In the genomic region with DNA sequence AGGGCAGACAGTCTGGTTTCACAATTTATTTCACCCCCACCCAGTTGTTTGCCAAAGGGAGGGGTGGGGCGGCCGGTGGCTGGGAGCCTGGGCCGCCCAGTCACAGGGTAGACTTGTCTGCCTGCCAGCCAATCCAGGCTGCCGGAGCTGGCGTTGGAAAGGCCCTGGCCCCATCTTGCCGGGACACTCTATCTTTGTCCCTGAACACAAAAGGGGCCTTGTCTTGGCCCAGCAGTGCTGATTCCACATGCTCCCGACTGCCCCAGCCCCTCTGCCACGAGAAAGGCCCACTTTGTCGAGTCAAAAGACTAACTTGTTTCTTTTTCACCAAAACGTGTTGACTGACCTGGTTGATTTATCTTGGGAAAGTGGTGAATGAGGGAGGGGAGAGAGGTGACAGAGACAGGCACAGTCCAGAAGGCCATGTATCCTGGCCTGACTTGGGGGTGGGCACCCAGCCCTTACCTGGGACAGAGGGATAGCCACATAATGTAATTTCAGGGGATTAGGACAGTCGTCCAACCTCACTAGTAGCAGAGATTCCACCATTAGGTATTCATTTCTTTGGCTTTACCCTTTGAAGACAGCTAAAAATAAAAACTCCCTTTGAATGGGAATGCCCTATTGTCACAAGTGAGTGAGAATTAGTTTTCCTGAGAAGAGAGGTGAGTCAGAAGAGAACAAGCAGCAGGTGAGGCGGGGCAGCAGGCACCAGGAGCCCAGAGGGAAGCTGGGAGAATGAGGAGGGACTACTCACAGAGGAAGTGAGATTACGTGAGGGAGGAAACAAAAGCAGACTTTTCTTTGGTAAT, we compare ENCODE assay signal across 1 cellular context.
TF ChIP-seq lines count a peak whose summit lies in the region.

No MANE protein-coding gene starts in this region.

TF ChIP-seq in HepG2, 621 proteins besides CTCF, POLR2A, EP300 and RAD21 (continued from another document and continues in another):
- TF ChIP-seq PHB2 (IDR thresholded peaks at IDR 0.05; ENCODE audit: partially characterized antibody) = no peak
- TF ChIP-seq ZNF605 (CRISPR knock-in tag; IDR thresholded peaks at IDR 0.05) = peak; percentile 49; the same call in 1 of the 2 replicates
- no peak for TF ChIP-seq RARG (CRISPR knock-in tag; IDR thresholded peaks at IDR 0.05; ENCODE audit: low read depth)
- TF ChIP-seq, protein P1, sequence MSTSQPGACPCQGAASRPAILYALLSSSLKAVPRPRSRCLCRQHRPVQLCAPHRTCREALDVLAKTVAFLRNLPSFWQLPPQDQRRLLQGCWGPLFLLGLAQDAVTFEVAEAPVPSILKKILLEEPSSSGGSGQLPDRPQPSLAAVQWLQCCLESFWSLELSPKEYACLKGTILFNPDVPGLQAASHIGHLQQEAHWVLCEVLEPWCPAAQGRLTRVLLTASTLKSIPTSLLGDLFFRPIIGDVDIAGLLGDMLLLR (CRISPR knock-in tag; IDR thresholded peaks at IDR 0.05) = no peak
- peak; percentile 62; the same call in 1 of the 2 replicates for TF ChIP-seq ZNF792 (CRISPR knock-in tag; IDR thresholded peaks at IDR 0.05)
- no peak for TF ChIP-seq ZC3H4 (CRISPR knock-in tag; IDR thresholded peaks at IDR 0.05; ENCODE audit: borderline replicate concordance)
- TF ChIP-seq ZNF496 (CRISPR knock-in tag; IDR thresholded peaks at IDR 0.05; ENCODE audit: insufficient replicate concordance) = no peak
- TF ChIP-seq SIN3A (IDR thresholded peaks at IDR 0.05; ENCODE audit: borderline replicate concordance, low read depth, low read length) = 0 out of 2 replicates have a peak, but pooled peaks have one; percentile 50
- no peak for TF ChIP-seq ZNF446 (CRISPR knock-in tag; IDR thresholded peaks at IDR 0.05)
- no peak for TF ChIP-seq TCF7L2 (IDR thresholded peaks at IDR 0.05; ENCODE audit: low read depth, low read length)
- TF ChIP-seq ZSCAN22 (CRISPR knock-in tag; IDR thresholded peaks at IDR 0.05) = no peak
- peak; percentile 55; the same call in 1 of the 2 replicates for TF ChIP-seq RBFOX2 (IDR thresholded peaks at IDR 0.05; ENCODE audit: low read depth, low read length)
- TF ChIP-seq RCOR2 (CRISPR knock-in tag; IDR thresholded peaks at IDR 0.05) = no peak
- TF ChIP-seq ZSCAN9 (CRISPR knock-in tag; IDR thresholded peaks at IDR 0.05; ENCODE audit: borderline replicate concordance) = no peak
- no peak for TF ChIP-seq PAF1 (CRISPR knock-in tag; IDR thresholded peaks at IDR 0.05)
- no peak for TF ChIP-seq ZNF570 (CRISPR knock-in tag; IDR thresholded peaks at IDR 0.05; ENCODE audit: borderline replicate concordance)
- no peak for TF ChIP-seq ZFYVE20 (CRISPR knock-in tag; IDR thresholded peaks at IDR 0.05; ENCODE audit: borderline replicate concordance, low read depth)
- TF ChIP-seq HNF4A (CRISPR knock-in tag; IDR thresholded peaks at IDR 0.05) = peak; percentile 70
- TF ChIP-seq MIER3 (CRISPR knock-in tag; IDR thresholded peaks at IDR 0.05; ENCODE audit: borderline replicate concordance) = no peak
- no peak for TF ChIP-seq IKZF1 (IDR thresholded peaks at IDR 0.05)
- peak; percentile 87; the same call in 1 of the 2 replicates for TF ChIP-seq HDAC2 (CRISPR knock-in tag; IDR thresholded peaks at IDR 0.05)
- TF ChIP-seq, protein P2, sequence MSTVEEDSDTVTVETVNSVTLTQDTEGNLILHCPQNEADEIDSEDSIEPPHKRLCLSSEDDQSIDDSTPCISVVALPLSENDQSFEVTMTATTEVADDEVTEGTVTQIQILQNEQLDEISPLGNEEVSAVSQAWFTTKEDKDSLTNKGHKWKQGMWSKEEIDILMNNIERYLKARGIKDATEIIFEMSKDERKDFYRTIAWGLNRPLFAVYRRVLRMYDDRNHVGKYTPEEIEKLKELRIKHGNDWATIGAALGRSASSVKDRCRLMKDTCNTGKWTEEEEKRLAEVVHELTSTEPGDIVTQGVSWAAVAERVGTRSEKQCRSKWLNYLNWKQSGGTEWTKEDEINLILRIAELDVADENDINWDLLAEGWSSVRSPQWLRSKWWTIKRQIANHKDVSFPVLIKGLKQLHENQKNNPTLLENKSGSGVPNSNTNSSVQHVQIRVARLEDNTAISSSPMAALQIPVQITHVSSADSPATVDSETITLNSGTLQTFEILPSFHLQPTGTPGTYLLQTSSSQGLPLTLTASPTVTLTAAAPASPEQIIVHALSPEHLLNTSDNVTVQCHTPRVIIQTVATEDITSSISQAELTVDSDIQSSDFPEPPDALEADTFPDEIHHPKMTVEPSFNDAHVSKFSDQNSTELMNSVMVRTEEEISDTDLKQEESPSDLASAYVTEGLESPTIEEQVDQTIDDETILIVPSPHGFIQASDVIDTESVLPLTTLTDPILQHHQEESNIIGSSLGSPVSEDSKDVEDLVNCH (CRISPR knock-in tag; IDR thresholded peaks at IDR 0.05) = no peak
- TF ChIP-seq, protein P3, sequence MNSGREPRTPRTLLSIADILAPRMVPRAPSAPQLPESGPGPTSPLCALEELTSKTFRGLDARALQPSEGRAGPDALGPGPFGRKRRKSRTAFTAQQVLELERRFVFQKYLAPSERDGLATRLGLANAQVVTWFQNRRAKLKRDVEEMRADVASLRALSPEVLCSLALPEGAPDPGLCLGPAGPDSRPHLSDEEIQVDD (CRISPR knock-in tag; IDR thresholded peaks at IDR 0.05; ENCODE audit: borderline replicate concordance) = no peak
- peak; percentile 45 for TF ChIP-seq POLR2AphosphoS5 (IDR thresholded peaks at IDR 0.05; ENCODE audit: low read depth, low read length)
- TF ChIP-seq ZNF335 (CRISPR knock-in tag; IDR thresholded peaks at IDR 0.05) = no peak; the same call in 1 of the 2 replicates
- peak; percentile 87; the same call in 1 of the 2 replicates for TF ChIP-seq ZFP1 (CRISPR knock-in tag; IDR thresholded peaks at IDR 0.05)
- no peak for TF ChIP-seq AKAP8 (CRISPR knock-in tag; IDR thresholded peaks at IDR 0.05)
- TF ChIP-seq ELF3 (CRISPR knock-in tag; IDR thresholded peaks at IDR 0.05) = peak; percentile 16; the same call in 1 of the 2 replicates
- TF ChIP-seq ZNF75D (CRISPR knock-in tag; IDR thresholded peaks at IDR 0.05; ENCODE audit: borderline replicate concordance) = no peak
- no peak for TF ChIP-seq NFKBIZ (CRISPR knock-in tag; IDR thresholded peaks at IDR 0.05)
- TF ChIP-seq ZEB1 (IDR thresholded peaks at IDR 0.05; ENCODE audit: insufficient replicate concordance, low read depth) = peak; percentile 77
- TF ChIP-seq ARNT (IDR thresholded peaks at IDR 0.05) = no peak
- TF ChIP-seq ZBTB1 (CRISPR knock-in tag; IDR thresholded peaks at IDR 0.05; ENCODE audit: borderline replicate concordance) = no peak
- TF ChIP-seq CBX2 (IDR thresholded peaks at IDR 0.05; ENCODE audit: low read depth, low read length) = no peak
- TF ChIP-seq CBX2 (CRISPR knock-in tag; IDR thresholded peaks at IDR 0.05; ENCODE audit: low read depth) = no peak
- no peak for TF ChIP-seq NKX3-1 (CRISPR knock-in tag; IDR thresholded peaks at IDR 0.05)
- peak; percentile 95 for TF ChIP-seq SKI (IDR thresholded peaks at IDR 0.05; ENCODE audit: partially characterized antibody)
- no peak for TF ChIP-seq TCF12 (IDR thresholded peaks at IDR 0.05)
- TF ChIP-seq TCF12 (CRISPR knock-in tag; IDR thresholded peaks at IDR 0.05) = no peak
- TF ChIP-seq MXD4 (CRISPR knock-in tag; IDR thresholded peaks at IDR 0.05) = peak; percentile 68
- no peak; the same call in 1 of the 2 replicates for TF ChIP-seq RELA (CRISPR knock-in tag; IDR thresholded peaks at IDR 0.05)
- peak; percentile 68; the same call in 1 of the 2 replicates for TF ChIP-seq ZNF768 (CRISPR knock-in tag; IDR thresholded peaks at IDR 0.05)
- TF ChIP-seq, protein P4, sequence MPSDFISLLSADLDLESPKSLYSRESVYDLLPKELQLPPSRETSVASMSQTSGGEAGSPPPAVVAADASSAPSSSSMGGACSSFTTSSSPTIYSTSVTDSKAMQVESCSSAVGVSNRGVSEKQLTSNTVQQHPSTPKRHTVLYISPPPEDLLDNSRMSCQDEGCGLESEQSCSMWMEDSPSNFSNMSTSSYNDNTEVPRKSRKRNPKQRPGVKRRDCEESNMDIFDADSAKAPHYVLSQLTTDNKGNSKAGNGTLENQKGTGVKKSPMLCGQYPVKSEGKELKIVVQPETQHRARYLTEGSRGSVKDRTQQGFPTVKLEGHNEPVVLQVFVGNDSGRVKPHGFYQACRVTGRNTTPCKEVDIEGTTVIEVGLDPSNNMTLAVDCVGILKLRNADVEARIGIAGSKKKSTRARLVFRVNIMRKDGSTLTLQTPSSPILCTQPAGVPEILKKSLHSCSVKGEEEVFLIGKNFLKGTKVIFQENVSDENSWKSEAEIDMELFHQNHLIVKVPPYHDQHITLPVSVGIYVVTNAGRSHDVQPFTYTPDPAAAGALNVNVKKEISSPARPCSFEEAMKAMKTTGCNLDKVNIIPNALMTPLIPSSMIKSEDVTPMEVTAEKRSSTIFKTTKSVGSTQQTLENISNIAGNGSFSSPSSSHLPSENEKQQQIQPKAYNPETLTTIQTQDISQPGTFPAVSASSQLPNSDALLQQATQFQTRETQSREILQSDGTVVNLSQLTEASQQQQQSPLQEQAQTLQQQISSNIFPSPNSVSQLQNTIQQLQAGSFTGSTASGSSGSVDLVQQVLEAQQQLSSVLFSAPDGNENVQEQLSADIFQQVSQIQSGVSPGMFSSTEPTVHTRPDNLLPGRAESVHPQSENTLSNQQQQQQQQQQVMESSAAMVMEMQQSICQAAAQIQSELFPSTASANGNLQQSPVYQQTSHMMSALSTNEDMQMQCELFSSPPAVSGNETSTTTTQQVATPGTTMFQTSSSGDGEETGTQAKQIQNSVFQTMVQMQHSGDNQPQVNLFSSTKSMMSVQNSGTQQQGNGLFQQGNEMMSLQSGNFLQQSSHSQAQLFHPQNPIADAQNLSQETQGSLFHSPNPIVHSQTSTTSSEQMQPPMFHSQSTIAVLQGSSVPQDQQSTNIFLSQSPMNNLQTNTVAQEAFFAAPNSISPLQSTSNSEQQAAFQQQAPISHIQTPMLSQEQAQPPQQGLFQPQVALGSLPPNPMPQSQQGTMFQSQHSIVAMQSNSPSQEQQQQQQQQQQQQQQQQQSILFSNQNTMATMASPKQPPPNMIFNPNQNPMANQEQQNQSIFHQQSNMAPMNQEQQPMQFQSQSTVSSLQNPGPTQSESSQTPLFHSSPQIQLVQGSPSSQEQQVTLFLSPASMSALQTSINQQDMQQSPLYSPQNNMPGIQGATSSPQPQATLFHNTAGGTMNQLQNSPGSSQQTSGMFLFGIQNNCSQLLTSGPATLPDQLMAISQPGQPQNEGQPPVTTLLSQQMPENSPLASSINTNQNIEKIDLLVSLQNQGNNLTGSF (CRISPR knock-in tag; IDR thresholded peaks at IDR 0.05) = no peak
- TF ChIP-seq, protein P5, sequence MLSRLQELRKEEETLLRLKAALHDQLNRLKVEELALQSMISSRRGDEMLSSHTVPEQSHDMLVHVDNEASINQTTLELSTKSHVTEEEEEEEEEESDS (CRISPR knock-in tag; IDR thresholded peaks at IDR 0.05; ENCODE audit: borderline replicate concordance) = no peak
- peak; percentile 79 for TF ChIP-seq XRCC5 (optimal IDR thresholded peaks at IDR 0.05; ENCODE audit: low read length)
- TF ChIP-seq, protein P6, sequence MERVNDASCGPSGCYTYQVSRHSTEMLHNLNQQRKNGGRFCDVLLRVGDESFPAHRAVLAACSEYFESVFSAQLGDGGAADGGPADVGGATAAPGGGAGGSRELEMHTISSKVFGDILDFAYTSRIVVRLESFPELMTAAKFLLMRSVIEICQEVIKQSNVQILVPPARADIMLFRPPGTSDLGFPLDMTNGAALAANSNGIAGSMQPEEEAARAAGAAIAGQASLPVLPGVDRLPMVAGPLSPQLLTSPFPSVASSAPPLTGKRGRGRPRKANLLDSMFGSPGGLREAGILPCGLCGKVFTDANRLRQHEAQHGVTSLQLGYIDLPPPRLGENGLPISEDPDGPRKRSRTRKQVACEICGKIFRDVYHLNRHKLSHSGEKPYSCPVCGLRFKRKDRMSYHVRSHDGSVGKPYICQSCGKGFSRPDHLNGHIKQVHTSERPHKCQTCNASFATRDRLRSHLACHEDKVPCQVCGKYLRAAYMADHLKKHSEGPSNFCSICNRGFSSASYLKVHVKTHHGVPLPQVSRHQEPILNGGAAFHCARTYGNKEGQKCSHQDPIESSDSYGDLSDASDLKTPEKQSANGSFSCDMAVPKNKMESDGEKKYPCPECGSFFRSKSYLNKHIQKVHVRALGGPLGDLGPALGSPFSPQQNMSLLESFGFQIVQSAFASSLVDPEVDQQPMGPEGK (CRISPR knock-in tag; IDR thresholded peaks at IDR 0.05) = peak; percentile 99
- no peak; the same call in 1 of the 2 replicates for TF ChIP-seq ZNF383 (CRISPR knock-in tag; IDR thresholded peaks at IDR 0.05; ENCODE audit: borderline replicate concordance)
- TF ChIP-seq, protein P7, sequence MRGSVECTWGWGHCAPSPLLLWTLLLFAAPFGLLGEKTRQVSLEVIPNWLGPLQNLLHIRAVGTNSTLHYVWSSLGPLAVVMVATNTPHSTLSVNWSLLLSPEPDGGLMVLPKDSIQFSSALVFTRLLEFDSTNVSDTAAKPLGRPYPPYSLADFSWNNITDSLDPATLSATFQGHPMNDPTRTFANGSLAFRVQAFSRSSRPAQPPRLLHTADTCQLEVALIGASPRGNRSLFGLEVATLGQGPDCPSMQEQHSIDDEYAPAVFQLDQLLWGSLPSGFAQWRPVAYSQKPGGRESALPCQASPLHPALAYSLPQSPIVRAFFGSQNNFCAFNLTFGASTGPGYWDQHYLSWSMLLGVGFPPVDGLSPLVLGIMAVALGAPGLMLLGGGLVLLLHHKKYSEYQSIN (CRISPR knock-in tag; IDR thresholded peaks at IDR 0.05; ENCODE audit: borderline replicate concordance) = no peak
- TF ChIP-seq, protein P8, sequence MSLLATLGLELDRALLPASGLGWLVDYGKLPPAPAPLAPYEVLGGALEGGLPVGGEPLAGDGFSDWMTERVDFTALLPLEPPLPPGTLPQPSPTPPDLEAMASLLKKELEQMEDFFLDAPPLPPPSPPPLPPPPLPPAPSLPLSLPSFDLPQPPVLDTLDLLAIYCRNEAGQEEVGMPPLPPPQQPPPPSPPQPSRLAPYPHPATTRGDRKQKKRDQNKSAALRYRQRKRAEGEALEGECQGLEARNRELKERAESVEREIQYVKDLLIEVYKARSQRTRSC (CRISPR knock-in tag; IDR thresholded peaks at IDR 0.05; ENCODE audit: low read depth) = no peak
- TF ChIP-seq, protein P9, sequence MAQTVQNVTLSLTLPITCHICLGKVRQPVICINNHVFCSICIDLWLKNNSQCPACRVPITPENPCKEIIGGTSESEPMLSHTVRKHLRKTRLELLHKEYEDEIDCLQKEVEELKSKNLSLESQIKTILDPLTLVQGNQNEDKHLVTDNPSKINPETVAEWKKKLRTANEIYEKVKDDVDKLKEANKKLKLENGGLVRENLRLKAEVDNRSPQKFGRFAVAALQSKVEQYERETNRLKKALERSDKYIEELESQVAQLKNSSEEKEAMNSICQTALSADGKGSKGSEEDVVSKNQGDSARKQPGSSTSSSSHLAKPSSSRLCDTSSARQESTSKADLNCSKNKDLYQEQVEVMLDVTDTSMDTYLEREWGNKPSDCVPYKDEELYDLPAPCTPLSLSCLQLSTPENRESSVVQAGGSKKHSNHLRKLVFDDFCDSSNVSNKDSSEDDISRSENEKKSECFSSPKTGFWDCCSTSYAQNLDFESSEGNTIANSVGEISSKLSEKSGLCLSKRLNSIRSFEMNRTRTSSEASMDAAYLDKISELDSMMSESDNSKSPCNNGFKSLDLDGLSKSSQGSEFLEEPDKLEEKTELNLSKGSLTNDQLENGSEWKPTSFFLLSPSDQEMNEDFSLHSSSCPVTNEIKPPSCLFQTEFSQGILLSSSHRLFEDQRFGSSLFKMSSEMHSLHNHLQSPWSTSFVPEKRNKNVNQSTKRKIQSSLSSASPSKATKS (CRISPR knock-in tag; IDR thresholded peaks at IDR 0.05) = no peak
- peak; percentile 85; the same call in 1 of the 2 replicates for TF ChIP-seq SMAD3 (CRISPR knock-in tag; IDR thresholded peaks at IDR 0.05)
